Comparison of ENCODE assay signal across 1 cellular context in genomic region chr3:9986230-9986725, GRCh38.
TF ChIP-seq lines count a peak whose summit lies in the region.

No MANE protein-coding gene starts in this region.

TF ChIP-seq in HCT116, 20 proteins besides CTCF, POLR2A, EP300 and RAD21 (continued from another document):
- TF ChIP-seq ATF3 (IDR thresholded peaks at IDR 0.05) (no peak), SRF (IDR thresholded peaks at IDR 0.05; ENCODE audit: low read depth) (no peak)
- TF ChIP-seq, protein P1, sequence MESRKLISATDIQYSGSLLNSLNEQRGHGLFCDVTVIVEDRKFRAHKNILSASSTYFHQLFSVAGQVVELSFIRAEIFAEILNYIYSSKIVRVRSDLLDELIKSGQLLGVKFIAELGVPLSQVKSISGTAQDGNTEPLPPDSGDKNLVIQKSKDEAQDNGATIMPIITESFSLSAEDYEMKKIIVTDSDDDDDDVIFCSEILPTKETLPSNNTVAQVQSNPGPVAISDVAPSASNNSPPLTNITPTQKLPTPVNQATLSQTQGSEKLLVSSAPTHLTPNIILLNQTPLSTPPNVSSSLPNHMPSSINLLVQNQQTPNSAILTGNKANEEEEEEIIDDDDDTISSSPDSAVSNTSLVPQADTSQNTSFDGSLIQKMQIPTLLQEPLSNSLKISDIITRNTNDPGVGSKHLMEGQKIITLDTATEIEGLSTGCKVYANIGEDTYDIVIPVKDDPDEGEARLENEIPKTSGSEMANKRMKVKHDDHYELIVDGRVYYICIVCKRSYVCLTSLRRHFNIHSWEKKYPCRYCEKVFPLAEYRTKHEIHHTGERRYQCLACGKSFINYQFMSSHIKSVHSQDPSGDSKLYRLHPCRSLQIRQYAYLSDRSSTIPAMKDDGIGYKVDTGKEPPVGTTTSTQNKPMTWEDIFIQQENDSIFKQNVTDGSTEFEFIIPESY (IDR thresholded peaks at IDR 0.05; ENCODE audit: extremely low read depth, insufficient replicate concordance, low read length), result no peak
